Comparison of ENCODE assay signal across 9 cellular contexts in the genomic region with DNA sequence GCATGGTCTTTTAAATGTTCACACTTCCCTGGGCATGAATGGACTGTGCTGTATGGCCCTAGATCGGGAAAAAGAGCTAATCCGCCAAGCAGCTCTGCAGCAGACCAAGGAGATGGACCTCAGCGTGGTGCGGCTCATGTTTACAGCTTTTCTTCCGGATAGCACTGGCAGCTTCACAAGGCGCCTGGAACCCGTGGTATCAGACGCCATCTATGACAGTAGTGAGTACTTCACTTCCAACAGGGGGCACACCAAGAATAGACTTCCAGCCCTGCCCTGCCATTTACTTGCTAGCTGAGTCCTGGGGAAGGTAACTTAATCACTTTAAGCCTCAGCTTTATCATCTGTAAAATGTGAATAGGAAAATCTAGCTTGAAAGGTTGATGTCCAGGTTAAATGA.
DNase-seq lines count a peak whose midpoint lies in the region; ATAC-seq and TF ChIP-seq lines count a peak whose summit lies in the region.
"Had no signal": no experiment of that assay in that cellular context is flagged by ENCODE, and none has a peak within 500 bp of the region (broad histone marks: within the 10 kb centered on the region; RNA-seq: fewer than 3 reads in every experiment).

No MANE protein-coding gene starts in this region.

- 0 out of 3 replicates have a peak, but pooled peaks have one; percentile 5 for TF ChIP-seq CTCF in GM12872 (IDR thresholded peaks at IDR 0.05; ENCODE audit: insufficient read depth, low read depth, low read length)
- no peak for TF ChIP-seq CTCF in nephron progenitor cell (IDR thresholded peaks at IDR 0.05)

- no peaks in the 10 kb centered on the region for H3K4me1 ChIP-seq in NT2/D1 (ENCODE audit: insufficient read depth, insufficient read length)

- no peak overlapping the region for H3K4me3 ChIP-seq in NT2/D1 (ENCODE audit: insufficient read length, low read depth)
- H3K4me3 ChIP-seq in MG63, result no peak overlapping the region

- peaks cover 22% of the 10 kb centered on the region for H3K36me3 ChIP-seq in NT2/D1 (ENCODE audit: insufficient read depth, insufficient read length, low read length)
- H3K36me3 ChIP-seq in MG63, result no peaks in the 10 kb centered on the region; the same call in none of the 2 replicates

- H3K9me3 Mint-ChIP-seq in effector memory CD8-positive, alpha-beta T cell, result no peaks in the 10 kb centered on the region
- no peaks in the 10 kb centered on the region for H3K9me3 Mint-ChIP-seq in nephron progenitor cell

- H3K9me3 ChIP-seq in NT2/D1 (ENCODE audit: insufficient read depth, low read length), result no peaks in the 10 kb centered on the region
- H3K9me3 ChIP-seq in MG63, result no peaks in the 10 kb centered on the region

- peak; percentile 3 for DNase-seq in NT2/D1 (ENCODE audit: low read depth, low spot score)
- DNase-seq in effector memory CD8-positive, alpha-beta T cell, result no peak
- DNase-seq in nephron progenitor cell, result peak; percentile 22
- no peak for DNase-seq in NOMO-1 treated with dmso at 0.1 percent for 144 hours (lab: John Stamatoyannopoulos, UW; ENCODE audit: unreplicated experiment)
- DNase-seq in MG63, result no peak
- DNase-seq in NCI-H1092 treated with DMSO at 0.1 percent for 48 hours (lab: John Stamatoyannopoulos, UW), result no peak
- DNase-seq: activated naive CD4-positive, alpha-beta T cell treated with Interleukin-2 at 50 U/mL for 16 hours; NCI-H2029 had no signal

- peaks cover 48% of the 10 kb centered on the region for H3K36me3 Mint-ChIP-seq in effector memory CD8-positive, alpha-beta T cell (ENCODE audit: insufficient read depth)
- peaks cover 6% of the 10 kb centered on the region for H3K36me3 Mint-ChIP-seq in nephron progenitor cell (ENCODE audit: low read depth)

- H3K4me1 Mint-ChIP-seq in effector memory CD8-positive, alpha-beta T cell (ENCODE audit: low read depth in 2 of 2), result peaks cover 12 to 36% of the 10 kb centered on the region in 2 donors
- H3K4me1 Mint-ChIP-seq in nephron progenitor cell, result peaks cover 8% of the 10 kb centered on the region

- H3K4me3 Mint-ChIP-seq in effector memory CD8-positive, alpha-beta T cell, result no peak overlapping the region
- no peak overlapping the region for H3K4me3 Mint-ChIP-seq in nephron progenitor cell

- H3K27ac Mint-ChIP-seq in effector memory CD8-positive, alpha-beta T cell, result peak overlapping the region in 1 of 2 donors; percentile 0
- H3K27ac Mint-ChIP-seq in nephron progenitor cell, result no peak overlapping the region

- no peaks in the 10 kb centered on the region for H3K27me3 ChIP-seq in NT2/D1 (ENCODE audit: insufficient read depth, insufficient read length)
- H3K27me3 ChIP-seq in MG63, result no peaks in the 10 kb centered on the region

- peak; percentile 52 for ATAC-seq in effector memory CD8-positive, alpha-beta T cell (replicated peaks)

- H3K27me3 Mint-ChIP-seq in effector memory CD8-positive, alpha-beta T cell, result no peaks in the 10 kb centered on the region
- no peaks in the 10 kb centered on the region for H3K27me3 Mint-ChIP-seq in nephron progenitor cell (ENCODE audit: low read depth, poor library complexity)

- no peak overlapping the region for H3K9ac ChIP-seq in NT2/D1 (ENCODE audit: insufficient read length, low read depth)

Comparison
In these comparisons a context has a peak if more than half of its experiments do, and no peak if none do; other contexts are left out.
1. DNase-seq: peak in NT2/D1 (single experiment) and nephron progenitor cell (single experiment); none in effector memory CD8-positive, alpha-beta T cell (0 of 3), NOMO-1 treated with dmso at 0.1 percent for 144 hours (single experiment), MG63 (single experiment) and NCI-H1092 treated with DMSO at 0.1 percent for 48 hours (single experiment).